In the genomic region with DNA sequence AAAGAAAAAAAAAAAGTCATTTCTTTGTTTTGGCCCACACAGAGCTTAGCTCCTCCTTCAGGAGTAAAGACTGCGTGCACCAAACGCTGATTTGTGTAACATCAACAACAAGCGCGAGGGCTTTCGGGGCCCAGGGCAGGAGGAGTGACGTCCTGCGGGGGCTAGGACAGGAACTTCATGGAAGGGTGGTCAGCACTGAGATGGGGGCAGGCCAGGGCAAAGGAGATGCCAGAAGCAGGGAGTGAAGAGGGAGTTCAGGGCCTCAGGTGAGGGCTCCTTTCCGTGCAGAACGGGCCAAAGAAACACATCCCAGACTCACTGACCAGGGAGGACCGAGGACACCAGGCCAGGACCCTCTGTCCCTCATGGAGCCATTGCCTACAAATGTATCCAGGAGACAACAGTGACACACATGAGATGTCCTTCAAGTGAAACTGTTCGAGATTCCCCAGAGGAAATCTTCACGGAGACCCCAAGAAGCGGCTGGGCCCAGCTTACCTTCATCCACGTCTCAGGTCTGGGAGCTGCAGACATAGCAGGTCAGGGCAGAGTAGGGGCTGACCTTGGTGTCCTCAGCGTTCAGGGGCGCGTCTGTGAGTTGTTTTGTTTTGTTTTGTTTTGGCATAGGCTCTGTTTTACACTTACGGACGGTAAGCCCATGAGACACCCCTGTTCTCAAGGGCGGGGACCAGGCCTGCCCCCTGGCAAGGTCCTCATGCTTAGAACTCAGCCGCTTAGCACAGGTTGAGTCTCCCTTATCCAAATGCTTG, we compare ENCODE assay signal across 26 cellular contexts. TPM values are rescaled to one million over a fixed set of nuclear protein-coding genes. Genes with fewer than 3 reads are reported as not detected.
DNase-seq lines count a peak whose midpoint lies in the region; ATAC-seq and TF ChIP-seq lines count a peak whose summit lies in the region.
"Had no signal": no experiment of that assay in that cellular context is flagged by ENCODE, and none has a peak within 500 bp of the region (broad histone marks: within the 10 kb centered on the region; RNA-seq: fewer than 3 reads in every experiment).

No MANE protein-coding gene starts in this region.

- TF ChIP-seq CTCF in RWPE2 (IDR thresholded peaks at IDR 0.05; ENCODE audit: poor library complexity, severe bottlenecking) (no peak), nephron progenitor cell (IDR thresholded peaks at IDR 0.05) (no peak), sigmoid colon (IDR thresholded peaks at IDR 0.05) (no peak)

- H3K36me3 Mint-ChIP-seq in nephron progenitor cell (ENCODE audit: low read depth): no peaks in the 10 kb centered on the region
- H3K36me3 Mint-ChIP-seq: CD8-positive, alpha-beta T cell; IgD-negative memory B cell had no signal

- peak overlapping the region; percentile 60 for H3K4me3 Mint-ChIP-seq in nephron progenitor cell
- H3K4me3 Mint-ChIP-seq: CD8-positive, alpha-beta T cell; IgD-negative memory B cell had no signal

- WGBS in sigmoid colon, 2 donors: 84 to 89% methylated on average over 21 of the region's 21 CpGs

- intact Hi-C loops in sigmoid colon (cut with DNase I): no loop called here

- no peaks in the 10 kb centered on the region for H3K9me3 Mint-ChIP-seq in nephron progenitor cell
- H3K9me3 Mint-ChIP-seq: CD8-positive, alpha-beta T cell; IgD-negative memory B cell had no signal

- H3K27me3 Mint-ChIP-seq in nephron progenitor cell (ENCODE audit: low read depth, poor library complexity): peaks cover 13% of the 10 kb centered on the region
- H3K27me3 Mint-ChIP-seq: IgD-negative memory B cell had no signal

- H3K27ac ChIP-seq in RWPE2 (ENCODE audit: poor library complexity, severe bottlenecking): no peak overlapping the region
- no peak overlapping the region for H3K27ac ChIP-seq in sigmoid colon
- H3K27ac ChIP-seq: 22Rv1, GM23248, Peyer's patch, SJSA1 had no signal

- H3K4me1 Mint-ChIP-seq in nephron progenitor cell: peaks cover 28% of the 10 kb centered on the region
- H3K4me1 Mint-ChIP-seq: IgD-negative memory B cell had no signal

- no peak for TF ChIP-seq POLR2A in sigmoid colon (IDR thresholded peaks at IDR 0.05)

- DNase-seq in activated effector memory CD4-positive, alpha-beta T cell treated with anti-CD3 and anti-CD28 coated beads, Interleukin-2, amount 50 U/mL, for 16 hours: peak; percentile 24
- no peak for DNase-seq in activated effector memory CD4-positive, alpha-beta T cell treated with Interleukin-2 at 50 U/mL for 16 hours
- DNase-seq in RWPE2 (ENCODE audit: low spot score) (peak; percentile 38), nephron progenitor cell (peak; percentile 24), sigmoid colon (peak; percentile 47), SKM-1 (lab: John Stamatoyannopoulos, UW; ENCODE audit: unreplicated experiment) (no peak), ureter (ENCODE audit: low spot score) (no peak)
- DNase-seq in stimulated activated CD4-positive, alpha-beta T cell treated with anti-CD3 and anti-CD28 coated beads, Interleukin-4, amount 100 ng/mL, for 1 hour: no peak
- DNase-seq: C1 segment of cervical spinal cord; CD8-positive, alpha-beta T cell; DMS153; GM23248; Karpas-422; NCI-H1417; NCI-H1694 treated with DMSO at 0.1 percent for 48 hours; NCI-H446; NCI-H526 had no signal

- no peaks in the 10 kb centered on the region for H3K4me1 ChIP-seq in RWPE2 (ENCODE audit: insufficient read depth, poor library complexity, severe bottlenecking)
- no peaks in the 10 kb centered on the region for H3K4me1 ChIP-seq in sigmoid colon
- H3K4me1 ChIP-seq: HAP-1, SJSA1 had no signal

- ATAC-seq in RWPE2 (ENCODE audit: low read depth): no peak
- ATAC-seq: CD8-positive, alpha-beta T cell; Right ventricle myocardium inferior had no signal

- H3K9me3 ChIP-seq in RWPE2 (ENCODE audit: severe bottlenecking): no peaks in the 10 kb centered on the region
- no peaks in the 10 kb centered on the region for H3K9me3 ChIP-seq in sigmoid colon
- H3K9me3 ChIP-seq: HAP-1, Peyer's patch, SJSA1 had no signal

- H3K4me3 ChIP-seq in RWPE2 (ENCODE audit: severe bottlenecking) (no peak overlapping the region), sigmoid colon (no peak overlapping the region)
- H3K4me3 ChIP-seq: GM23248, HAP-1, Peyer's patch, SJSA1 had no signal

- peaks cover 3% of the 10 kb centered on the region for H3K27me3 ChIP-seq in RWPE2 (ENCODE audit: insufficient read depth, poor library complexity, severe bottlenecking)
- peaks cover 0 to 26% (median 0%) of the 10 kb centered on the region in 3 donors for H3K27me3 ChIP-seq in sigmoid colon
- H3K27me3 ChIP-seq: Peyer's patch had no signal

- peak overlapping the region; percentile 40 for H3K27ac Mint-ChIP-seq in nephron progenitor cell
- H3K27ac Mint-ChIP-seq: CD8-positive, alpha-beta T cell; IgD-negative memory B cell had no signal

- no peak for TF ChIP-seq EP300 in sigmoid colon (IDR thresholded peaks at IDR 0.05)

- H3K36me3 ChIP-seq in RWPE2 (ENCODE audit: low read depth): no peaks in the 10 kb centered on the region
- no peaks in the 10 kb centered on the region for H3K36me3 ChIP-seq in sigmoid colon
- H3K36me3 ChIP-seq: HAP-1, Peyer's patch, SJSA1 had no signal

RNA-seq across cellular contexts. Expression of a gene that starts 30.4 kb away (rescaled TPM):
- total RNA-seq in sigmoid colon: not detected
- 1 to 10 TPM in 1 of 3 donors, under 1 TPM in 2; 0.46 to 1.8 (median 0.60) TPM for polyA plus RNA-seq in sigmoid colon
- 23.2 TPM for total RNA-seq in ureter
- total RNA-seq: CD8-positive, alpha-beta T cell; G401; GM23248; M059J; OCI-LY7; Right ventricle myocardium inferior; SJSA1 had no signal
- polyA plus RNA-seq: GM23248, IgD-negative memory B cell had no signal

Comparison
In these comparisons a context has a peak if more than half of its experiments do, and no peak if none do; other contexts are left out.
1. DNase-seq: peak in activated effector memory CD4-positive, alpha-beta T cell treated with anti-CD3 and anti-CD28 coated beads, Interleukin-2, amount 50 U/mL, for 16 hours (single experiment), RWPE2 (single experiment), nephron progenitor cell (single experiment) and sigmoid colon (single experiment); none in activated effector memory CD4-positive, alpha-beta T cell treated with Interleukin-2 at 50 U/mL for 16 hours (single experiment), SKM-1 (single experiment), ureter (single experiment) and stimulated activated CD4-positive, alpha-beta T cell treated with anti-CD3 and anti-CD28 coated beads, Interleukin-4, amount 100 ng/mL, for 1 hour (single experiment).
2. RNA of a gene that starts 30.4 kb away (total RNA-seq): 23.2 TPM in ureter (single experiment); not detected in sigmoid colon; every median in the first group is over 10 times any median in the second.